Comparison of ENCODE assay signal across 8 cellular contexts in the genomic region with DNA sequence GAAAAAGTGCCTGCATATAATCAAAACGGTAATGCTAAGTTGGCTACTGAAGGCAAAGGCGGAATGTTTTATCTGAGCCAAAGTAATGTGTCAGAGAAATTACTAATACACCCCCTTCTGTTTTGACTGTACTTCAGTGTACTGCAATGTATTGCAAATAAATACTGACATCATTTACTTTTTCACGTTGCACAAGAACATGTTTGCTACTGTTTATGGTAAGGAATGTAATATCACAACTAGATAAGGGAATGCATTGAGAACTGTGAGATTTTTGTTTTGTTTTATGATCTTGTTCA. TPM values are rescaled to one million over a fixed set of nuclear protein-coding genes. Genes with fewer than 3 reads are reported as not detected.
DNase-seq lines count a peak whose midpoint lies in the region; ATAC-seq and TF ChIP-seq lines count a peak whose summit lies in the region.

No MANE protein-coding gene starts in this region.

- no peaks in the 10 kb centered on the region for H4K20me1 ChIP-seq in H9 (ENCODE audit: control insufficient read depth, insufficient read depth, insufficient read length)

- H3K4me1 Mint-ChIP-seq in H9: peaks cover 37 to 40% of the 10 kb centered on the region in 2 experiments
- peaks cover 43% of the 10 kb centered on the region for H3K4me1 Mint-ChIP-seq in activated CD8-positive, alpha-beta T cell treated with anti-CD3 and anti-CD28 coated beads, Interleukin-2, amount 10 ng/mL, durations not matched to agents 7 days and 5 days (ENCODE audit: low read depth)

- no peaks in the 10 kb centered on the region for H3K9me3 Mint-ChIP-seq in H9
- no peaks in the 10 kb centered on the region for H3K9me3 Mint-ChIP-seq in activated CD8-positive, alpha-beta T cell treated with anti-CD3 and anti-CD28 coated beads, Interleukin-2, amount 10 ng/mL, durations not matched to agents 7 days and 5 days (ENCODE audit: insufficient read depth)

- no CpG with 5 or more reads among the region's 3 CpGs for WGBS in H9 (ENCODE audit: extremely low coverage, insufficient read length, low lambda C conversion rate)
- 0 to 4% (median 0%) methylated on average over 3 of the region's 3 CpGs for whole genome bisulfite sequencing in stomach, 5 donors

- H4K91ac ChIP-seq in H9 (ENCODE audit: insufficient read length, low read depth, low read length): no peak overlapping the region

- intact Hi-C loops in stomach (cut with DNase I; ENCODE audit: low total_unique reads): no loop called here

- peak overlapping the region; percentile 64 for H3K4me2 ChIP-seq in H9 (ENCODE audit: insufficient read depth, insufficient read length, low read length)

- no peak overlapping the region for H3K9ac ChIP-seq in H9 (ENCODE audit: extremely low read depth, insufficient read length, low read length)
- peak overlapping the region; percentile 77 for H3K9ac ChIP-seq in iPS-15b (ENCODE audit: low read depth, low read length)

- no peak overlapping the region for H3T11ph ChIP-seq in H9 (ENCODE audit: low read length)

- H3K36me3 ChIP-seq in ACC112 (ENCODE audit: insufficient read depth, low read length): no peaks in the 10 kb centered on the region
- H3K36me3 ChIP-seq in iPS-15b (ENCODE audit: control insufficient read depth, insufficient read depth, low read length): no peaks in the 10 kb centered on the region
- H3K36me3 ChIP-seq in stomach: no peaks in the 10 kb centered on the region

- TF ChIP-seq POLR2A in stomach (IDR thresholded peaks at IDR 0.05): no peak

- peak overlapping the region; percentile 96 for H2AFZ ChIP-seq in ACC112 (ENCODE audit: low read length, unreplicated experiment)
- H2AFZ ChIP-seq in H9 (ENCODE audit: low read length): no peak overlapping the region

- H3K4ac ChIP-seq in H9 (ENCODE audit: low read depth, low read length): no peak overlapping the region

- H4K8ac ChIP-seq in H9 (replicated peaks; ENCODE audit: insufficient read length, low read depth, low read length): no peak overlapping the region

- no peak overlapping the region for H2BK12ac ChIP-seq in H9 (ENCODE audit: insufficient read length, low read depth, low read length)

- no peak for ATAC-seq in activated CD8-positive, alpha-beta T cell treated with anti-CD3 and anti-CD28 coated beads, Interleukin-2, amount 10 ng/mL, durations not matched to agents 7 days and 5 days

- no peaks in the 10 kb centered on the region; a peak in 1 of 7 replicates for H3K36me3 Mint-ChIP-seq in H9 (ENCODE audit: insufficient read depth in 1 of 3, low read depth in 3 of 3)
- no peaks in the 10 kb centered on the region for H3K36me3 Mint-ChIP-seq in activated CD8-positive, alpha-beta T cell treated with anti-CD3 and anti-CD28 coated beads, Interleukin-2, amount 10 ng/mL, durations not matched to agents 7 days and 5 days (ENCODE audit: low read depth)

- H4K5ac ChIP-seq in H9 (ENCODE audit: insufficient read length, low read depth, low read length): no peak overlapping the region

- H3K4me1 ChIP-seq in ACC112 (ENCODE audit: control insufficient read depth, insufficient read depth, low read length, unreplicated experiment) (peaks cover 16% of the 10 kb centered on the region), H9 (ENCODE audit: insufficient read depth, low read length) (no peaks in the 10 kb centered on the region), iPS-15b (ENCODE audit: control insufficient read depth, insufficient read depth, low read length) (peaks cover 25% of the 10 kb centered on the region), stomach (peaks cover 0 to 33% (median 18%) of the 10 kb centered on the region in 4 donors)

- DNase-seq in H9 (no peak), stomach (no peak), NCI-H345 (lab: John Stamatoyannopoulos, UW) (no peak), NCI-H446 (lab: John Stamatoyannopoulos, UW) (no peak)
- DNase-seq in activated CD8-positive, alpha-beta T cell treated with anti-CD3 and anti-CD28 coated beads, Interleukin-2, amount 10 ng/mL, durations not matched to agents 7 days and 5 days: no peak
- DNase-seq in NK-92 treated with Interleukin-12 subunit alpha and Interleukin-12 subunit beta, amount 100 ng/mL, for 24 hours (lab: John Stamatoyannopoulos, UW): no peak

- CTCF ChIA-PET in activated CD8-positive, alpha-beta T cell treated with anti-CD3 and anti-CD28 coated beads, Interleukin-2, amount 10 ng/mL, durations not matched to agents 7 days and 5 days (lab: Charles Lee): interaction anchor here (3.5 kb wide), 1 partner anchor 44 kb away, joined by 20 read pairs; no protein-coding TSS in a partner anchor

- no peaks in the 10 kb centered on the region for H3K27me3 Mint-ChIP-seq in H9 (ENCODE audit: low read depth)
- H3K27me3 Mint-ChIP-seq in activated CD8-positive, alpha-beta T cell treated with anti-CD3 and anti-CD28 coated beads, Interleukin-2, amount 10 ng/mL, durations not matched to agents 7 days and 5 days (ENCODE audit: low read depth): peaks cover 12% of the 10 kb centered on the region

- no peak overlapping the region for H2AK5ac ChIP-seq in H9 (ENCODE audit: insufficient read length, low read length)

- H3K23ac ChIP-seq in H9 (ENCODE audit: insufficient read length, low read depth, low read length): no peak overlapping the region

- H2BK20ac ChIP-seq in H9 (ENCODE audit: low read depth, low read length, poor library complexity, severe bottlenecking): no peak overlapping the region

- no peaks in the 10 kb centered on the region for H3K79me1 ChIP-seq in H9 (ENCODE audit: insufficient read depth, low read depth, low read length, poor library complexity, severe bottlenecking)

- H3K27me3 ChIP-seq in ACC112 (ENCODE audit: insufficient read depth, low read length) (peaks cover 29% of the 10 kb centered on the region), H9 (ENCODE audit: insufficient read depth, low read length) (no peaks in the 10 kb centered on the region), iPS-15b (ENCODE audit: control insufficient read depth, insufficient read depth, low read length) (no peaks in the 10 kb centered on the region), stomach (peaks cover 0 to 6% (median 0%) of the 10 kb centered on the region in 3 donors)

- no peak overlapping the region for H2BK5ac ChIP-seq in H9 (ENCODE audit: insufficient read length, low read length)

- H3K4me3 ChIP-seq in ACC112 (ENCODE audit: low read depth, low read length) (peak overlapping the region; percentile 98), iPS-15b (ENCODE audit: low read depth, low read length) (peak overlapping the region; percentile 79), stomach (peak overlapping the region; percentile 69 to 93 (median 78))

- H3K9me3 ChIP-seq in H9 (ENCODE audit: control insufficient read depth, low read depth, low read length): no peaks in the 10 kb centered on the region
- H3K9me3 ChIP-seq in iPS-15b (ENCODE audit: control insufficient read depth, insufficient read depth, low read length): no peaks in the 10 kb centered on the region
- H3K9me3 ChIP-seq in stomach: no peaks in the 10 kb centered on the region

- no peak overlapping the region for H2BK120ac ChIP-seq in H9 (ENCODE audit: low read depth, low read length, poor library complexity, severe bottlenecking)

- H3K23me2 ChIP-seq in H9 (ENCODE audit: insufficient read length, low read depth, low read length, poor library complexity, severe bottlenecking): peaks cover 4% of the 10 kb centered on the region

- no peak overlapping the region for H3K18ac ChIP-seq in H9 (ENCODE audit: insufficient read length, low read depth, low read length)

- peak overlapping the region; percentile 83 to 91 for H3K4me3 Mint-ChIP-seq in H9
- H3K4me3 Mint-ChIP-seq in activated CD8-positive, alpha-beta T cell treated with anti-CD3 and anti-CD28 coated beads, Interleukin-2, amount 10 ng/mL, durations not matched to agents 7 days and 5 days: peak overlapping the region; percentile 91

- POLR2A ChIA-PET in activated CD8-positive, alpha-beta T cell treated with anti-CD3 and anti-CD28 coated beads, Interleukin-2, amount 10 ng/mL, durations not matched to agents 7 days and 5 days (lab: Charles Lee): interaction anchor here (0.6 to 1.6 kb wide), 2 partner anchors 13 to 360 kb away, joined by 3 to 5 read pairs; no protein-coding TSS in a partner anchor

- H3K27ac ChIP-seq in ACC112 (ENCODE audit: low read depth, low read length) (peak overlapping the region; percentile 82), H9 (ENCODE audit: insufficient read length, low read depth, low read length) (no peak overlapping the region), stomach (peak overlapping the region in 4 of 5 donors; percentile 87 to 95 (median 92))

- H2BK15ac ChIP-seq in H9 (ENCODE audit: low read depth, low read length): no peak overlapping the region

- peak overlapping the region; percentile 92 to 97 (median 93); a peak in 5 of 7 replicates for H3K27ac Mint-ChIP-seq in H9
- H3K27ac Mint-ChIP-seq in activated CD8-positive, alpha-beta T cell treated with anti-CD3 and anti-CD28 coated beads, Interleukin-2, amount 10 ng/mL, durations not matched to agents 7 days and 5 days: peak overlapping the region; percentile 90

- H3K56ac ChIP-seq in H9 (ENCODE audit: insufficient read length, low read depth, low read length): no peak overlapping the region

- no peak for TF ChIP-seq EP300 in stomach (IDR thresholded peaks at IDR 0.05)

- H3K14ac ChIP-seq in H9 (ENCODE audit: insufficient read depth, low read length): no peak overlapping the region

- TF ChIP-seq CTCF in H9 (conservative IDR thresholded peaks at IDR 0.05): no peak
- TF ChIP-seq CTCF in stomach (IDR thresholded peaks at IDR 0.05): no peak

- H3K79me2 ChIP-seq in ACC112 (ENCODE audit: control insufficient read depth, insufficient read depth, low read length, unreplicated experiment) (peaks cover 24% of the 10 kb centered on the region), H9 (ENCODE audit: insufficient read depth, low read length) (peaks cover 12% of the 10 kb centered on the region; the same call in 1 of the 2 replicates)

RNA-seq across cellular contexts. Expression of gene AGTPBP1, which starts 0.8 kb away (rescaled TPM):
- 53.1 and 53.3 TPM in 2 replicates for total RNA-seq in H9 (2021)
- total RNA-seq in activated CD8-positive, alpha-beta T cell treated with anti-CD3 and anti-CD28 coated beads, Interleukin-2, amount 10 ng/mL, durations not matched to agents 7 days and 5 days: 10 to 100 TPM; 32.6 to 35.7 TPM
- 10 to 100 TPM in 4 of 5 donors, 1 to 10 TPM in 1; 5.2 to 46.1 (median 21.4) TPM for total RNA-seq in stomach
- polyA plus RNA-seq in stomach: 1 to 10 TPM; 2.9 to 7.2 (median 3.5) TPM
